In the genomic region with DNA sequence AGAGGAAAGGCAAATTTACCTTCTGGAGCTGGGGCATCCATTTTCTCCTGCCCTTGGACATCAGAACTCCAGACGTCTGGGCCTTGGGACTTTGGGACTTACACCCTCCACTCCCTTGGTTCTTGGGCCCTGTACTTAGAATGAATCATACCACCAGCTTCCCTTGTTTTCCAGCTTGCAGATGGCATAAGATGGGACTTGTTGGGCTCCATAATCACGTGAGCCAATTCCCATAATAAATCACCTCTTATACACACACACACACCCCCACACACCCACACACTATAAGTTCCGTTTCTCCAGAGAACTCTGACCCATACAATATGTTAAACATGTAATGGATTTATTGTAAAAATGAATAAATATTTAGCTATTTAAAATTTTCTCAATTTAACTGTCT, we compare ENCODE assay signal across 25 cellular contexts.
"Had no signal": no experiment of that assay in that cellular context is flagged by ENCODE, and none has a peak within 500 bp of the region (broad histone marks: within the 10 kb centered on the region; RNA-seq: fewer than 3 reads in every experiment).

No MANE protein-coding gene starts in this region.

- ATAC-seq: natural killer cell; stimulated activated naive B cell treated with anti-CD40 and anti-IgM and Interleukin-4, amounts not matched to agents 10 μg/mL and 1 μg/mL and 100 μg/mL, for 72 hours; stimulated activated naive CD8-positive, alpha-beta T cell treated with anti-CD3 and anti-CD28 coated beads, Interleukin-15, Interleukin-2, amounts not matched to agents 100 U/mL and 50 U/mL, for 24 hours had no signal

- H3K27ac Mint-ChIP-seq: immature natural killer cell; memory B cell; naive B cell; natural killer cell; progenitor cell of endocrine pancreas; stimulated activated naive B cell treated with anti-CD40 and anti-IgM and Interleukin-4, amounts not matched to agents 10 μg/mL and 1 μg/mL and 100 μg/mL, for 72 hours had no signal

- H3K36me3 ChIP-seq: left ventricle myocardium inferior, ovary, right atrium auricular region, right lobe of liver, stomach, thyroid gland, uterus had no signal

- H3K4me1 ChIP-seq: left ventricle myocardium inferior, right atrium auricular region, testis, thyroid gland, uterus had no signal

- H3K4me3 Mint-ChIP-seq: immature natural killer cell; memory B cell; naive B cell; natural killer cell; stimulated activated naive B cell treated with anti-CD40 and anti-IgM and Interleukin-4, amounts not matched to agents 10 μg/mL and 1 μg/mL and 100 μg/mL, for 72 hours had no signal

- H3K4me1 Mint-ChIP-seq: immature natural killer cell; memory B cell; naive B cell; natural killer cell; stimulated activated naive B cell treated with anti-CD40 and anti-IgM and Interleukin-4, amounts not matched to agents 10 μg/mL and 1 μg/mL and 100 μg/mL, for 72 hours had no signal

- H3K36me3 Mint-ChIP-seq: immature natural killer cell; memory B cell; naive B cell; natural killer cell; stimulated activated naive B cell treated with anti-CD40 and anti-IgM and Interleukin-4, amounts not matched to agents 10 μg/mL and 1 μg/mL and 100 μg/mL, for 72 hours had no signal

- H3K4me3 ChIP-seq: left ventricle myocardium inferior, ovary, right atrium auricular region, right lobe of liver, stomach, testis, thyroid gland, uterus had no signal

- FAIRE-seq: islet of Langerhans, kidney had no signal

- H3K27ac ChIP-seq: left ventricle myocardium inferior, ovary, right atrium auricular region, right lobe of liver, stomach, testis, thyroid gland, uterus had no signal

- H3K9me3 ChIP-seq: ovary, right lobe of liver, testis, thyroid gland, uterus had no signal

- H3K27me3 ChIP-seq: ovary, right atrium auricular region, right lobe of liver, stomach, testis, thyroid gland, uterus had no signal

- DNase-seq: head of caudate nucleus; hypothalamus; immature natural killer cell; kidney; left ventricle myocardium inferior; midbrain; naive B cell; natural killer cell; ovary; right lobe of liver; stimulated activated CD4-positive, alpha-beta T cell treated with anti-CD3 and anti-CD28 coated beads, Interleukin-12 subunit alpha, Interleukin-12 subunit beta, amount 100 ng/mL, for 4 hours; stimulated activated CD4-positive, alpha-beta T cell treated with anti-CD3 and anti-CD28 coated beads, Interleukin-15, amount 100 ng/mL, for 24 hours; stimulated activated CD4-positive, alpha-beta T cell treated with anti-CD3 and anti-CD28 coated beads, Interleukin-2, amount 100 ng/mL, for 24 hours; stimulated activated CD4-positive, alpha-beta T cell treated with anti-CD3 and anti-CD28 coated beads, Interleukin-4, amount 100 ng/mL, for 1 hour; stimulated activated naive B cell treated with anti-CD40 and anti-IgM and Interleukin-4, amounts not matched to agents 10 μg/mL and 1 μg/mL and 100 μg/mL, for 72 hours; stimulated activated naive CD8-positive, alpha-beta T cell treated with anti-CD3 and anti-CD28 coated beads, Interleukin-15, Interleukin-2, amounts not matched to agents 100 U/mL and 50 U/mL, for 24 hours; stomach; testis; thyroid gland; trophoblast cell; uterus had no signal
